In genomic region chr12:76037130-76038105, GRCh38 we compare ENCODE assay signal across 8 cellular contexts. TPM values are rescaled to one million over a fixed set of nuclear protein-coding genes. Genes with fewer than 3 reads are reported as not detected.
DNase-seq lines count a peak whose midpoint lies in the region; ATAC-seq and TF ChIP-seq lines count a peak whose summit lies in the region.

No MANE protein-coding gene starts in this region.

- BruUV-seq in Calu3 (replicated peaks; lab: Mats Ljungman, UMichigan): no TSS peak

- peak; percentile 69 for ATAC-seq in GM18907 (IDR thresholded peaks at IDR 0.05; ENCODE audit: unreplicated experiment)
- peak; percentile 61 for ATAC-seq in HG03095 (IDR thresholded peaks at IDR 0.05; ENCODE audit: unreplicated experiment)
- peak; percentile 51 to 62 for ATAC-seq in natural killer cell treated with Interleukin-12 subunit alpha and Interleukin-12 subunit beta and Interleukin-15 and Interleukin-18, amount 100 ng/mL, for 72 hours

- CTCF ChIA-PET in Calu3 (lab: Charles Lee): interaction anchor here (0.6 to 2.0 kb wide), 11 partner anchors 18 to 646 kb away, joined by 3 to 11 read pairs (median 4); partner anchors contain the start of gene GLIPR1L2

- no peaks in the 10 kb centered on the region for H3K27me3 Mint-ChIP-seq in Calu3 (ENCODE audit: unreplicated experiment)
- no peaks in the 10 kb centered on the region for H3K27me3 Mint-ChIP-seq in T-helper 2 cell treated with Interferon-gamma antibody and Interleukin-4, amounts not matched to agents 5 μg/mL and 100 μg/mL, for 36 hours (ENCODE audit: low read depth)
- H3K27me3 Mint-ChIP-seq in natural killer cell treated with Interleukin-12 subunit alpha and Interleukin-12 subunit beta and Interleukin-15 and Interleukin-18, amount 100 ng/mL, for 72 hours: no peaks in the 10 kb centered on the region

- no peaks in the 10 kb centered on the region for H3K27me3 ChIP-seq in esophagus squamous epithelium

- H3K4me3 Mint-ChIP-seq in Calu3 (ENCODE audit: low read depth, unreplicated experiment): peak overlapping the region; percentile 0
- no peak overlapping the region for H3K4me3 Mint-ChIP-seq in T-helper 2 cell treated with Interferon-gamma antibody and Interleukin-4, amounts not matched to agents 5 μg/mL and 100 μg/mL, for 36 hours
- H3K4me3 Mint-ChIP-seq in natural killer cell treated with Interleukin-12 subunit alpha and Interleukin-12 subunit beta and Interleukin-15 and Interleukin-18, amount 100 ng/mL, for 72 hours: peak overlapping the region; percentile 56

- no peak overlapping the region for H3K27ac ChIP-seq in esophagus squamous epithelium

- peak overlapping the region; percentile 31 for H3K27ac Mint-ChIP-seq in Calu3 (ENCODE audit: unreplicated experiment)
- peak overlapping the region; percentile 27 for H3K27ac Mint-ChIP-seq in T-helper 2 cell treated with Interferon-gamma antibody and Interleukin-4, amounts not matched to agents 5 μg/mL and 100 μg/mL, for 36 hours
- peak overlapping the region; percentile 24 to 57 for H3K27ac Mint-ChIP-seq in natural killer cell treated with Interleukin-12 subunit alpha and Interleukin-12 subunit beta and Interleukin-15 and Interleukin-18, amount 100 ng/mL, for 72 hours

- no peaks in the 10 kb centered on the region for H3K9me3 ChIP-seq in esophagus squamous epithelium

- peaks cover 32% of the 10 kb centered on the region for H3K36me3 Mint-ChIP-seq in Calu3 (ENCODE audit: insufficient read depth, unreplicated experiment)
- peaks cover 4% of the 10 kb centered on the region for H3K36me3 Mint-ChIP-seq in T-helper 2 cell treated with Interferon-gamma antibody and Interleukin-4, amounts not matched to agents 5 μg/mL and 100 μg/mL, for 36 hours (ENCODE audit: low read depth)
- no peaks in the 10 kb centered on the region for H3K36me3 Mint-ChIP-seq in natural killer cell treated with Interleukin-12 subunit alpha and Interleukin-12 subunit beta and Interleukin-15 and Interleukin-18, amount 100 ng/mL, for 72 hours

- H3K36me3 ChIP-seq in esophagus squamous epithelium: no peaks in the 10 kb centered on the region

- intact Hi-C loops in Calu3 (cut with micrococcal nuclease; ENCODE audit: unreplicated experiment): loop anchor here (1.0 to 5.0 kb wide), 4 partner anchors 415 to 510 kb away; no protein-coding TSS in a partner anchor
- intact Hi-C loops in esophagus squamous epithelium (cut with DNase I): loop anchor here (5.0 to 10.0 kb wide), 2 partner anchors 307 to 510 kb away; partner anchors contain the start of gene BBS10

- WGBS in esophagus squamous epithelium, 2 donors: 16 to 22% methylated on average over 13 of the region's 13 CpGs

- peaks cover 0 to 26% (median 5%) of the 10 kb centered on the region in 3 donors for H3K4me1 ChIP-seq in esophagus squamous epithelium

- H3K4me3 ChIP-seq in esophagus squamous epithelium: no peak overlapping the region

- TF ChIP-seq CTCF in Calu3 (IDR thresholded peaks at IDR 0.05; ENCODE audit: unreplicated experiment) (peak; percentile 71), esophagus squamous epithelium (IDR thresholded peaks at IDR 0.05) (peak; percentile 46 to 92 (median 84))

- DNase-seq in Calu3 (peak; percentile 52), NCI-H2081 treated with DMSO at 0.1 percent for 48 hours (lab: John Stamatoyannopoulos, UW) (peak; percentile 79), esophagus squamous epithelium (lab: John Stamatoyannopoulos, UW) (no peak)
- DNase-seq in T-helper 2 cell treated with Interferon-gamma antibody and Interleukin-4, amounts not matched to agents 5 μg/mL and 100 μg/mL, for 36 hours (ENCODE audit: low spot score): peak; percentile 32
- peak; percentile 81 for DNase-seq in natural killer cell treated with Interleukin-12 subunit alpha and Interleukin-12 subunit beta and Interleukin-15 and Interleukin-18, amount 100 ng/mL, for 72 hours (ENCODE audit: low spot score)
- no peak for DNase-seq in stimulated activated CD8-positive, alpha-beta memory T cell treated with anti-CD3 and anti-CD28 coated beads, Interleukin-4, amount 100 ng/mL, for 48 hours

- peaks cover 57% of the 10 kb centered on the region for H3K4me1 Mint-ChIP-seq in Calu3 (ENCODE audit: low read depth, unreplicated experiment)
- peaks cover 31% of the 10 kb centered on the region for H3K4me1 Mint-ChIP-seq in T-helper 2 cell treated with Interferon-gamma antibody and Interleukin-4, amounts not matched to agents 5 μg/mL and 100 μg/mL, for 36 hours (ENCODE audit: low read depth)
- peaks cover 39 to 46% of the 10 kb centered on the region in 2 donors for H3K4me1 Mint-ChIP-seq in natural killer cell treated with Interleukin-12 subunit alpha and Interleukin-12 subunit beta and Interleukin-15 and Interleukin-18, amount 100 ng/mL, for 72 hours (ENCODE audit: low read depth in 2 of 2)

- no peak for TF ChIP-seq POLR2A in esophagus squamous epithelium (IDR thresholded peaks at IDR 0.05)

- no peaks in the 10 kb centered on the region for H3K9me3 Mint-ChIP-seq in Calu3 (ENCODE audit: low read depth, unreplicated experiment)
- H3K9me3 Mint-ChIP-seq in T-helper 2 cell treated with Interferon-gamma antibody and Interleukin-4, amounts not matched to agents 5 μg/mL and 100 μg/mL, for 36 hours: no peaks in the 10 kb centered on the region
- H3K9me3 Mint-ChIP-seq in natural killer cell treated with Interleukin-12 subunit alpha and Interleukin-12 subunit beta and Interleukin-15 and Interleukin-18, amount 100 ng/mL, for 72 hours: no peaks in the 10 kb centered on the region

RNA-seq across cellular contexts. Expression of gene PHLDA1, which starts 5.8 kb away (rescaled TPM):
- 143 and 151 TPM in 2 replicates for total RNA-seq in Calu3 (2022)
- total RNA-seq in esophagus squamous epithelium: 10 to 100 TPM; 33.8 to 77.8 (median 56.7) TPM
- total RNA-seq in natural killer cell treated with Interleukin-12 subunit alpha and Interleukin-12 subunit beta and Interleukin-15 and Interleukin-18, amount 100 ng/mL, for 72 hours: 100 to 1,000 TPM in 1 of 2 donors, 10 to 100 TPM in 1; 62.0 to 153 TPM

RNA-seq across cellular contexts. Expression of gene NAP1L1, which starts 47.1 kb away (rescaled TPM):
- total RNA-seq in Calu3 (2022): 394 and 467 TPM in 2 replicates
- total RNA-seq in esophagus squamous epithelium: 100 to 1,000 TPM; 103 to 279 (median 201) TPM
- total RNA-seq in natural killer cell treated with Interleukin-12 subunit alpha and Interleukin-12 subunit beta and Interleukin-15 and Interleukin-18, amount 100 ng/mL, for 72 hours: 100 to 1,000 TPM; 371 to 420 TPM

Comparison
In these comparisons a context has a peak if more than half of its experiments do, and no peak if none do; other contexts are left out.
1. DNase-seq: peak in Calu3 (single experiment), NCI-H2081 treated with DMSO at 0.1 percent for 48 hours (single experiment), T-helper 2 cell treated with Interferon-gamma antibody and Interleukin-4, amounts not matched to agents 5 μg/mL and 100 μg/mL, for 36 hours (single experiment) and natural killer cell treated with Interleukin-12 subunit alpha and Interleukin-12 subunit beta and Interleukin-15 and Interleukin-18, amount 100 ng/mL, for 72 hours (single experiment); none in esophagus squamous epithelium (single experiment) and stimulated activated CD8-positive, alpha-beta memory T cell treated with anti-CD3 and anti-CD28 coated beads, Interleukin-4, amount 100 ng/mL, for 48 hours (single experiment).
2. Peak in every context shown above with its lines, with median percentiles within 50 percentile points of each other: H3K27ac Mint-ChIP-seq and ATAC-seq.